8 cellular contexts compared by ENCODE assay signal in the genomic region with DNA sequence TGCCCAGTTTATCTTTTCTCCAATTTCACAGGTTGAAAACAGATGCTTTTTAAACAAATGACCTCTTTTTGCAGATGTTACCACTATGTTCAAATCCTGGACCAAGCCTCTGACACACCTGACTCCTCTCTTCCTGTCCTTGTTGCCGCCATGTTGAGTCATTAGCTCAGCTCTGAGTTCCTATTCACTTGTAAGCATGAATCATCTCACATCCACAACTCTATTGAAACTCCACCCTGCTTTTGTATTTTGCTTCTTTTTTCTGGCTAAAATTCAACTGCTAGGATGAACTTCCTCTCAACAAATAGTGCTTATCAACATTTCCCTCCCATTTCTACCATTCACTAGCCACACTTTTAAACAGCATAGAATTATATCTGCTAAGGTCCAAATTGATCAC. TPM values are rescaled to one million over a fixed set of nuclear protein-coding genes. Genes with fewer than 3 reads are reported as not detected.
DNase-seq lines count a peak whose midpoint lies in the region; TF ChIP-seq lines count a peak whose summit lies in the region.

No MANE protein-coding gene starts in this region.

- H3K9me3 ChIP-seq in neural cell (ENCODE audit: low read length): no peaks in the 10 kb centered on the region

- no peak for TF ChIP-seq RAD21 in neural cell (conservative IDR thresholded peaks at IDR 0.05)

- no peak overlapping the region for H3K27ac ChIP-seq in neural cell (ENCODE audit: low read length)

- CTCF ChIA-PET in HEK293T (lab: Yijun Ruan, JAX): interaction anchor here (0.7 to 0.9 kb wide), 2 partner anchors 15 to 32 kb away, joined by 4 read pairs; a partner anchor contains a TSS

- no peaks in the 10 kb centered on the region for H3K9me2 ChIP-seq in neural cell (ENCODE audit: insufficient read depth, low read length)

- no peaks in the 10 kb centered on the region for H3K27me3 ChIP-seq in neural cell (ENCODE audit: insufficient read depth, low read depth, low read length)

- H3K36me3 ChIP-seq in neural cell (ENCODE audit: insufficient read depth, low read length): no peaks in the 10 kb centered on the region

- no peak for TF ChIP-seq CTCF in neural cell (IDR thresholded peaks at IDR 0.05; ENCODE audit: poor library complexity, severe bottlenecking)

- no peak overlapping the region for H3K9ac ChIP-seq in neural cell (ENCODE audit: low read length)

- peak overlapping the region; percentile 98 for H3K4me2 ChIP-seq in neural cell (ENCODE audit: low read length)

- H4K20me1 ChIP-seq in neural cell (ENCODE audit: insufficient read depth): no peaks in the 10 kb centered on the region

- H3K4me3 ChIP-seq in neural cell (ENCODE audit: low read length): peak overlapping the region; percentile 94

- TF ChIP-seq EP300 in neural cell (conservative IDR thresholded peaks at IDR 0.05; ENCODE audit: poor library complexity, severe bottlenecking): no peak

- H3K79me2 ChIP-seq in neural cell (replicated peaks; ENCODE audit: insufficient read depth, low read length): peaks cover 70% of the 10 kb centered on the region

- POLR2A ChIA-PET in HEK293T (lab: Yijun Ruan, JAX): interaction anchor here (0.6 to 4.4 kb wide), 3 partner anchors 9 to 190 kb away, joined by 3 to 65 read pairs (median 7); a partner anchor contains a TSS

- DNase-seq in HCEC 1CT (peak; percentile 83), T-helper 22 cell (ENCODE audit: low read depth) (peak; percentile 33), dermis microvascular lymphatic vessel endothelial cell (ENCODE audit: low read depth in 2 of 2) (peak; percentile 89 to 95), T1000 (lab: John Stamatoyannopoulos, UW) (no peak), NCI-H1105 treated with DMSO at 0.1 percent for 48 hours (lab: John Stamatoyannopoulos, UW) (no peak), HEK293T (ENCODE audit: extremely low spot score) (no peak), DMS 273 (lab: John Stamatoyannopoulos, UW; ENCODE audit: unreplicated experiment) (no peak)

- H2AFZ ChIP-seq in neural cell (ENCODE audit: low read depth, low read length): no peak overlapping the region

- H3F3A ChIP-seq in neural cell (ENCODE audit: insufficient read depth, low read length, poor library complexity, severe bottlenecking): no peaks in the 10 kb centered on the region

TF ChIP-seq in neural cell, 6 proteins besides CTCF, POLR2A, EP300 and RAD21:
- TF ChIP-seq SMC3 (conservative IDR thresholded peaks at IDR 0.05; ENCODE audit: poor library complexity): no peak
- TF ChIP-seq, protein P1, sequence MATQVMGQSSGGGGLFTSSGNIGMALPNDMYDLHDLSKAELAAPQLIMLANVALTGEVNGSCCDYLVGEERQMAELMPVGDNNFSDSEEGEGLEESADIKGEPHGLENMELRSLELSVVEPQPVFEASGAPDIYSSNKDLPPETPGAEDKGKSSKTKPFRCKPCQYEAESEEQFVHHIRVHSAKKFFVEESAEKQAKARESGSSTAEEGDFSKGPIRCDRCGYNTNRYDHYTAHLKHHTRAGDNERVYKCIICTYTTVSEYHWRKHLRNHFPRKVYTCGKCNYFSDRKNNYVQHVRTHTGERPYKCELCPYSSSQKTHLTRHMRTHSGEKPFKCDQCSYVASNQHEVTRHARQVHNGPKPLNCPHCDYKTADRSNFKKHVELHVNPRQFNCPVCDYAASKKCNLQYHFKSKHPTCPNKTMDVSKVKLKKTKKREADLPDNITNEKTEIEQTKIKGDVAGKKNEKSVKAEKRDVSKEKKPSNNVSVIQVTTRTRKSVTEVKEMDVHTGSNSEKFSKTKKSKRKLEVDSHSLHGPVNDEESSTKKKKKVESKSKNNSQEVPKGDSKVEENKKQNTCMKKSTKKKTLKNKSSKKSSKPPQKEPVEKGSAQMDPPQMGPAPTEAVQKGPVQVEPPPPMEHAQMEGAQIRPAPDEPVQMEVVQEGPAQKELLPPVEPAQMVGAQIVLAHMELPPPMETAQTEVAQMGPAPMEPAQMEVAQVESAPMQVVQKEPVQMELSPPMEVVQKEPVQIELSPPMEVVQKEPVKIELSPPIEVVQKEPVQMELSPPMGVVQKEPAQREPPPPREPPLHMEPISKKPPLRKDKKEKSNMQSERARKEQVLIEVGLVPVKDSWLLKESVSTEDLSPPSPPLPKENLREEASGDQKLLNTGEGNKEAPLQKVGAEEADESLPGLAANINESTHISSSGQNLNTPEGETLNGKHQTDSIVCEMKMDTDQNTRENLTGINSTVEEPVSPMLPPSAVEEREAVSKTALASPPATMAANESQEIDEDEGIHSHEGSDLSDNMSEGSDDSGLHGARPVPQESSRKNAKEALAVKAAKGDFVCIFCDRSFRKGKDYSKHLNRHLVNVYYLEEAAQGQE (IDR thresholded peaks at IDR 0.05; ENCODE audit: borderline replicate concordance): no peak
- TF ChIP-seq MXI1 (conservative IDR thresholded peaks at IDR 0.05; ENCODE audit: poor library complexity, severe bottlenecking): no peak
- TF ChIP-seq POLR2AphosphoS5 (IDR thresholded peaks at IDR 0.05): no peak
- TF ChIP-seq TAF1 (IDR thresholded peaks at IDR 0.05; ENCODE audit: low read depth): no peak
- TF ChIP-seq EZH2 (IDR thresholded peaks at IDR 0.05; ENCODE audit: borderline replicate concordance, insufficient read depth, low read length, poor library complexity, severe bottlenecking): no peak

TF ChIP-seq in HEK293T, 16 proteins besides CTCF, POLR2A, EP300 and RAD21:
- TF ChIP-seq ELF4 (IDR thresholded peaks at IDR 0.05) (no peak), FOXA1 (IDR thresholded peaks at IDR 0.05) (no peak), BHLHE40 (IDR thresholded peaks at IDR 0.05; ENCODE audit: borderline replicate concordance) (no peak), HDGF (IDR thresholded peaks at IDR 0.05; ENCODE audit: borderline replicate concordance) (no peak), FOXM1 (IDR thresholded peaks at IDR 0.05; ENCODE audit: borderline replicate concordance) (no peak), SUZ12 (IDR thresholded peaks at IDR 0.05) (no peak), LEF1 (IDR thresholded peaks at IDR 0.05; ENCODE audit: borderline replicate concordance) (no peak), ARNT (IDR thresholded peaks at IDR 0.05) (no peak), FOXK2 (IDR thresholded peaks at IDR 0.05) (no peak), L3MBTL2 (conservative IDR thresholded peaks at IDR 0.05) (no peak), ZNF384 (IDR thresholded peaks at IDR 0.05) (no peak)
- TF ChIP-seq, protein P2, sequence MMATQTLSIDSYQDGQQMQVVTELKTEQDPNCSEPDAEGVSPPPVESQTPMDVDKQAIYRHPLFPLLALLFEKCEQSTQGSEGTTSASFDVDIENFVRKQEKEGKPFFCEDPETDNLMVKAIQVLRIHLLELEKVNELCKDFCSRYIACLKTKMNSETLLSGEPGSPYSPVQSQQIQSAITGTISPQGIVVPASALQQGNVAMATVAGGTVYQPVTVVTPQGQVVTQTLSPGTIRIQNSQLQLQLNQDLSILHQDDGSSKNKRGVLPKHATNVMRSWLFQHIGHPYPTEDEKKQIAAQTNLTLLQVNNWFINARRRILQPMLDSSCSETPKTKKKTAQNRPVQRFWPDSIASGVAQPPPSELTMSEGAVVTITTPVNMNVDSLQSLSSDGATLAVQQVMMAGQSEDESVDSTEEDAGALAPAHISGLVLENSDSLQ (IDR thresholded peaks at IDR 0.05): no peak

RNA-seq across cellular contexts. Expression of a gene that starts 4.1 kb away (rescaled TPM):
- total RNA-seq in dermis microvascular lymphatic vessel endothelial cell: 69.6 and 77.2 TPM in 2 replicates
- polyA plus RNA-seq in neural cell: 63.5 and 71.3 TPM in 2 replicates
- 65.4 and 77.4 TPM in 2 replicates for polyA minus RNA-seq in neural cell

RNA-seq across cellular contexts. Expression of a gene that starts 9.1 kb away (rescaled TPM):
- 14.4 and 18.8 TPM in 2 replicates for total RNA-seq in dermis microvascular lymphatic vessel endothelial cell
- 31.9 TPM in 2 replicates for polyA plus RNA-seq in neural cell
- polyA minus RNA-seq in neural cell: 65.1 and 69.4 TPM in 2 replicates

RNA-seq across cellular contexts. Expression of a gene that starts 14.8 kb away (rescaled TPM):
- 54.5 and 71.8 TPM in 2 replicates for total RNA-seq in dermis microvascular lymphatic vessel endothelial cell
- 79.1 and 112 TPM in 2 replicates for polyA plus RNA-seq in neural cell
- 30.7 and 30.9 TPM in 2 replicates for polyA minus RNA-seq in neural cell

RNA-seq across cellular contexts. Expression of a gene that starts 40.2 kb away (rescaled TPM):
- 17.3 and 18.0 TPM in 2 replicates for total RNA-seq in dermis microvascular lymphatic vessel endothelial cell
- polyA plus RNA-seq in neural cell: 38.3 and 51.4 TPM in 2 replicates
- 23.1 and 24.9 TPM in 2 replicates for polyA minus RNA-seq in neural cell

RNA-seq across cellular contexts. Expression of a gene that starts 40.4 kb away (rescaled TPM):
- 0.26 and 0.38 TPM in 2 replicates for total RNA-seq in dermis microvascular lymphatic vessel endothelial cell
- 14.0 and 16.9 TPM in 2 replicates for polyA plus RNA-seq in neural cell
- polyA minus RNA-seq in neural cell: 23.6 and 28.6 TPM in 2 replicates

Comparison
In these comparisons a context has a peak if more than half of its experiments do, and no peak if none do; other contexts are left out.
1. DNase-seq: peak in HCEC 1CT (single experiment), T-helper 22 cell (single experiment) and dermis microvascular lymphatic vessel endothelial cell (2 of 2); none in T1000 (single experiment), NCI-H1105 treated with DMSO at 0.1 percent for 48 hours (single experiment), HEK293T (single experiment) and DMS 273 (single experiment).